ENCODE assay signal across 8 cellular contexts in the genomic region with DNA sequence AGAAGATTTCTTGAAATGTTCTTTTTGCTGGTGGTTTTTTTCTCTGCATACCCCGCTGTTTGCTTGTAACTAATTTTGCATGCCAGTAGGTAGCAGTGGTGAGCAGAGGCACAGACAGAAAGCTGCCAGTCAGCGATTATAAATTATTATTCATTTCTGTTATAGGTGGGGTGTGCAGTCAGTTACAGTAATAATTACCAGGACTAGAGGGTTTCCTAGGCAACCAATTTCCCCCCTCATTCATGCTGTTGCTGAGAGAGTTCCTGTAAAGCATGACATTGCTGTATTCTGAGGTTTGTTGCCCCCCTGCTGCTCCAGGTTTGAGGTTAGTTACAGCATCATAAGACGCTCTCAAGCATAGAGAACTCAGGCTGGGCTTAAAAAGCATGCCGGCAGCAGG.
DNase-seq lines count a peak whose midpoint lies in the region; ATAC-seq, FAIRE-seq and TF ChIP-seq lines count a peak whose summit lies in the region.

No MANE protein-coding gene starts in this region.

- 25 to 27% methylated on average over 4 of the region's 4 CpGs for WGBS in tibial nerve, 2 donors

- peak; percentile 76 for ATAC-seq in GM21528 (IDR thresholded peaks at IDR 0.05; ENCODE audit: low FRiP score, unreplicated experiment)
- ATAC-seq in HG03460 (IDR thresholded peaks at IDR 0.05; ENCODE audit: unreplicated experiment) = no peak
- ATAC-seq in GM18517 (IDR thresholded peaks at IDR 0.05; ENCODE audit: unreplicated experiment) = no peak

- peaks cover 0 to 14% (median 0%) of the 10 kb centered on the region in 4 donors for H3K4me1 ChIP-seq in tibial nerve

- no peak for FAIRE-seq in D721Med (lab: Jason Lieb, UNC)

- TF ChIP-seq EP300 in tibial nerve (IDR thresholded peaks at IDR 0.05) = no peak

- no peak overlapping the region for H3K27ac ChIP-seq in tibial nerve

- H3K4me3 ChIP-seq in foreskin fibroblast (ENCODE audit: low read depth in 1 of 2, low read length in 2 of 2) (no peak overlapping the region), tibial nerve (no peak overlapping the region)

- H3K9me3 ChIP-seq in tibial nerve = no peaks in the 10 kb centered on the region

- no peak for TF ChIP-seq POLR2A in tibial nerve (IDR thresholded peaks at IDR 0.05)

- TF ChIP-seq CTCF in D721Med (IDR thresholded peaks at IDR 0.05; ENCODE audit: insufficient read depth, missing control alignments) = peak; percentile 54
- TF ChIP-seq CTCF in foreskin fibroblast (IDR thresholded peaks at IDR 0.05; ENCODE audit: low read depth, low read length) = peak; percentile 37
- TF ChIP-seq CTCF in tibial nerve (IDR thresholded peaks at IDR 0.05) = peak; percentile 12 to 43 (median 33)

- H3K27me3 ChIP-seq in tibial nerve = no peaks in the 10 kb centered on the region

- no peaks in the 10 kb centered on the region for H3K36me3 ChIP-seq in tibial nerve

- DNase-seq in D721Med (ENCODE audit: insufficient read length, low spot score) = no peak
- DNase-seq in NCI-H2107 treated with DMSO at 0.1 percent for 48 hours (lab: John Stamatoyannopoulos, UW; ENCODE audit: unreplicated experiment) = peak; percentile 16
- peak in 1 of 2 donors; percentile 39 for DNase-seq in foreskin fibroblast
- DNase-seq in tibial nerve (ENCODE audit: low spot score in 2 of 2) = no peak
- DNase-seq in OCI-M2 (lab: John Stamatoyannopoulos, UW; ENCODE audit: unreplicated experiment) = no peak
